14 cellular contexts compared by ENCODE assay signal in genomic region chr7:139675127-139676110, GRCh38.
A peak's percentile ranks its signal among the peaks of the same experiment; 100 is the strongest.
DNase-seq lines count a peak whose midpoint lies in the region; ATAC-seq, FAIRE-seq and TF ChIP-seq lines count a peak whose summit lies in the region.
"Had no signal": no experiment of that assay in that cellular context is flagged by ENCODE, and none has a peak within 500 bp of the region (broad histone marks: within the 10 kb centered on the region; RNA-seq: fewer than 3 reads in every experiment).

No MANE protein-coding gene starts in this region.

- TF ChIP-seq EP300 in A549 (IDR thresholded peaks at IDR 0.05) (no peak), HepG2 (IDR thresholded peaks at IDR 0.05; ENCODE audit: low read depth in 2 of 2, low read length in 2 of 2) (peak; percentile 27 to 96; a peak in 2 of 4 replicates), HepG2 (CRISPR knock-in tag; IDR thresholded peaks at IDR 0.05; ENCODE audit: borderline replicate concordance) (peak; percentile 93; the same call in 1 of the 2 replicates)

- H3K36me3 ChIP-seq in HepG2 (replicated peaks in 1 of 2; ENCODE audit: control insufficient read depth in 1 of 2, insufficient read depth in 2 of 2, low read length in 2 of 2), result peaks cover 1 to 5% of the 10 kb centered on the region in 2 experiments; a peak in 2 of 5 replicates

- H2AFZ ChIP-seq in HepG2 (ENCODE audit: low read length), result no peak overlapping the region

- H3K9me3 ChIP-seq in A549, result 0 out of 3 replicates have a peak, but pooled peaks cover 3% of the 10 kb centered on the region
- no peaks in the 10 kb centered on the region for H3K9me3 ChIP-seq in HepG2 (ENCODE audit: low read length)

- DNase-seq in A549 (ENCODE audit: low read depth in 1 of 2, low spot score in 1 of 2), result no peak
- peak; percentile 53 for DNase-seq in EH (ENCODE audit: low read depth)
- DNase-seq in activated T-helper 1 cell treated with anti-CD3 and anti-CD28 coated beads, Interleukin-12 subunit alpha, Interleukin-12 subunit beta, Interleukin-2, Interleukin-4 antibody, amounts not matched to agents 30 ng/mL and 10 ng/mL and 1 ng/mL, durations not matched to agents 14 hours and 24 hours and 36 hours (ENCODE audit: low spot score), result no peak
- DNase-seq in HepG2 (ENCODE audit: low spot score), result peak; percentile 95
- no peak for DNase-seq in NCI-H526 (lab: John Stamatoyannopoulos, UW)
- DNase-seq in DMS79 treated with DMSO at 0.1 percent for 48 hours (lab: John Stamatoyannopoulos, UW), result no peak
- DNase-seq in effector CD4-positive, alpha-beta T cell, result no peak
- DNase-seq: activated CD4-positive, alpha-beta T cell treated with anti-CD3 and anti-CD28 coated beads, Interleukin-2, amount 50 U/mL, for 48 hours; CD4-positive, alpha-beta memory T cell; naive thymus-derived CD8-positive, alpha-beta T cell; stimulated activated CD4-positive, alpha-beta T cell treated with anti-CD3 and anti-CD28 coated beads, Interleukin-1b, Interleukin-23, amount 100 ng/mL, for 48 hours had no signal

- CTCF ChIA-PET in A549 (lab: Yijun Ruan, JAX), result interaction anchor here (1.2 kb wide), 1 partner anchor 330 kb away, joined by 3 read pairs; no protein-coding TSS in a partner anchor
- CTCF ChIA-PET in HepG2 (lab: Yijun Ruan, JAX; ENCODE audit: low intra/inter-chr PET ratio, low total read pairs), result no interaction called here

- H3K27ac ChIP-seq in A549 (peak overlapping the region; percentile 54; a peak in 5 of 6 replicates), HepG2 (ENCODE audit: extremely low read length, insufficient read depth, low read length) (peak overlapping the region; percentile 87)
- H3K27ac ChIP-seq: HL-60, SK-N-MC had no signal

- peak overlapping the region; percentile 34 for H3K9ac ChIP-seq in HepG2 (ENCODE audit: insufficient read depth, low read depth, low read length)

- TF ChIP-seq CTCF in A549 (IDR thresholded peaks at IDR 0.05), result no peak
- TF ChIP-seq CTCF in HepG2 (CRISPR knock-in tag; IDR thresholded peaks at IDR 0.05), result no peak

- POLR2A ChIA-PET in A549 (lab: Yijun Ruan, JAX) (no interaction called here), HepG2 (lab: Yijun Ruan, JAX) (interaction anchor here (2.8 to 3.3 kb wide), 2 partner anchors 13 to 16 kb away, joined by 9 to 15 read pairs; no protein-coding TSS in a partner anchor)

- no TSS peak for BruUV-seq in HepG2 (replicated peaks; lab: Mats Ljungman, UMichigan)

- FAIRE-seq in A549 (lab: Jason Lieb, UNC), result no peak
- FAIRE-seq in HepG2 (lab: Jason Lieb, UNC), result peak; percentile 72

- in situ Hi-C loops in HepG2 (cut with HindIII; ENCODE audit: extremely low pct_ligation_motif_present, low pct_unique_long_range_greater_than_20kb), result no loop called here

- no peak overlapping the region for H3K4me3 Mint-ChIP-seq in activated T-helper 1 cell treated with anti-CD3 and anti-CD28 coated beads, Interleukin-12 subunit alpha, Interleukin-12 subunit beta, Interleukin-2, Interleukin-4 antibody, amounts not matched to agents 30 ng/mL and 10 ng/mL and 1 ng/mL, durations not matched to agents 14 hours and 24 hours and 36 hours
- H3K4me3 Mint-ChIP-seq: CD4-positive, alpha-beta memory T cell; naive thymus-derived CD8-positive, alpha-beta T cell had no signal

- H3K4me1 ChIP-seq in A549, result peaks cover 57% of the 10 kb centered on the region
- peaks cover 78% of the 10 kb centered on the region for H3K4me1 ChIP-seq in HepG2 (ENCODE audit: insufficient read depth, low read length)

- no peak for ATAC-seq in A549
- ATAC-seq in HepG2, result peak; percentile 94
- ATAC-seq in HG03354 (IDR thresholded peaks at IDR 0.05; ENCODE audit: poor library complexity, severe bottlenecking, unreplicated experiment), result no peak
- ATAC-seq: naive thymus-derived CD8-positive, alpha-beta T cell had no signal

- no peak for TF ChIP-seq RAD21 in A549 (conservative IDR thresholded peaks at IDR 0.05 in 1 of 2, IDR thresholded peaks at IDR 0.05 in 1 of 2)
- TF ChIP-seq RAD21 in HepG2 (CRISPR knock-in tag; IDR thresholded peaks at IDR 0.05), result no peak

- peaks cover 44% of the 10 kb centered on the region for H3K4me1 Mint-ChIP-seq in activated T-helper 1 cell treated with anti-CD3 and anti-CD28 coated beads, Interleukin-12 subunit alpha, Interleukin-12 subunit beta, Interleukin-2, Interleukin-4 antibody, amounts not matched to agents 30 ng/mL and 10 ng/mL and 1 ng/mL, durations not matched to agents 14 hours and 24 hours and 36 hours (ENCODE audit: low read depth)

- H3K9me3 Mint-ChIP-seq in activated T-helper 1 cell treated with anti-CD3 and anti-CD28 coated beads, Interleukin-12 subunit alpha, Interleukin-12 subunit beta, Interleukin-2, Interleukin-4 antibody, amounts not matched to agents 30 ng/mL and 10 ng/mL and 1 ng/mL, durations not matched to agents 14 hours and 24 hours and 36 hours, result no peaks in the 10 kb centered on the region
- H3K9me3 Mint-ChIP-seq: CD4-positive, alpha-beta memory T cell; naive thymus-derived CD8-positive, alpha-beta T cell had no signal

- H3K27me3 Mint-ChIP-seq in activated T-helper 1 cell treated with anti-CD3 and anti-CD28 coated beads, Interleukin-12 subunit alpha, Interleukin-12 subunit beta, Interleukin-2, Interleukin-4 antibody, amounts not matched to agents 30 ng/mL and 10 ng/mL and 1 ng/mL, durations not matched to agents 14 hours and 24 hours and 36 hours (ENCODE audit: insufficient read depth), result no peaks in the 10 kb centered on the region
- H3K27me3 Mint-ChIP-seq: CD4-positive, alpha-beta memory T cell; naive thymus-derived CD8-positive, alpha-beta T cell had no signal

- TF ChIP-seq POLR2A in A549 (IDR thresholded peaks at IDR 0.05; ENCODE audit: low read length) (no peak), HepG2 (IDR thresholded peaks at IDR 0.05; ENCODE audit: insufficient read depth in 1 of 2, low read depth in 2 of 2, low read length in 2 of 2) (no peak)

- intact Hi-C loops in activated T-helper 1 cell treated with anti-CD3 and anti-CD28 coated beads, Interleukin-12 subunit alpha, Interleukin-12 subunit beta, Interleukin-2, Interleukin-4 antibody, amounts not matched to agents 30 ng/mL and 10 ng/mL and 1 ng/mL, durations not matched to agents 14 hours and 24 hours and 36 hours (cut with micrococcal nuclease), result no loop called here
- intact Hi-C loops in HepG2 (cut with micrococcal nuclease; ENCODE audit: unreplicated experiment), result loop anchor here (1.0 to 2.0 kb wide), 2 partner anchors 16 to 65 kb away; no protein-coding TSS in a partner anchor

- no peaks in the 10 kb centered on the region for H4K20me1 ChIP-seq in HepG2 (ENCODE audit: insufficient read depth, low read length)

- H3K4me3 ChIP-seq in A549, result no peak overlapping the region
- peak overlapping the region in 1 of 3 experiments; percentile 27; a peak in 1 of 6 replicates for H3K4me3 ChIP-seq in HepG2 (replicated peaks in 1 of 3; ENCODE audit: insufficient read depth in 1 of 3, low read depth in 2 of 3, low read length in 3 of 3)
- H3K4me3 ChIP-seq: SK-N-MC had no signal

- 65% methylated on average over 12 of the region's 12 CpGs for WGBS in A549 (ENCODE audit: missing lambda C conversion rate)
- 34% methylated on average over 12 of the region's 12 CpGs for WGBS in HepG2 (ENCODE audit: low lambda C conversion rate)

- H3K36me3 Mint-ChIP-seq in activated T-helper 1 cell treated with anti-CD3 and anti-CD28 coated beads, Interleukin-12 subunit alpha, Interleukin-12 subunit beta, Interleukin-2, Interleukin-4 antibody, amounts not matched to agents 30 ng/mL and 10 ng/mL and 1 ng/mL, durations not matched to agents 14 hours and 24 hours and 36 hours (ENCODE audit: low read depth), result peaks cover 24% of the 10 kb centered on the region

- no peaks in the 10 kb centered on the region for H3K27me3 ChIP-seq in HepG2 (ENCODE audit: control insufficient read depth in 1 of 2, insufficient read depth in 2 of 2, low read length in 2 of 2)

- H3K27ac Mint-ChIP-seq in activated T-helper 1 cell treated with anti-CD3 and anti-CD28 coated beads, Interleukin-12 subunit alpha, Interleukin-12 subunit beta, Interleukin-2, Interleukin-4 antibody, amounts not matched to agents 30 ng/mL and 10 ng/mL and 1 ng/mL, durations not matched to agents 14 hours and 24 hours and 36 hours, result peak overlapping the region; percentile 55

- peak overlapping the region; percentile 9; the same call in 1 of the 3 replicates for H3K4me2 ChIP-seq in A549
- peak overlapping the region; percentile 57 for H3K4me2 ChIP-seq in HepG2 (ENCODE audit: low read depth, low read length)

- peaks cover 14% of the 10 kb centered on the region for H3K79me2 ChIP-seq in HepG2 (ENCODE audit: insufficient read depth, low read length)

TF ChIP-seq in A549, 52 proteins besides CTCF, POLR2A, EP300 and RAD21 (continues in another document):
- TF ChIP-seq HOXA7 (CRISPR knock-in tag; IDR thresholded peaks at IDR 0.05) (no peak), MAZ (IDR thresholded peaks at IDR 0.05; ENCODE audit: borderline replicate concordance, low read depth, low read length) (no peak), RARB (CRISPR knock-in tag; IDR thresholded peaks at IDR 0.05) (no peak), CEBPB (IDR thresholded peaks at IDR 0.05) (no peak), JUN (IDR thresholded peaks at IDR 0.05) (no peak), ZNF302 (CRISPR knock-in tag; IDR thresholded peaks at IDR 0.05) (no peak)

TF ChIP-seq in HepG2, 621 proteins besides CTCF, POLR2A, EP300 and RAD21 (continues in another document):
- TF ChIP-seq ZNF564 (CRISPR knock-in tag; IDR thresholded peaks at IDR 0.05) (0 out of 2 replicates have a peak, but pooled peaks have one; percentile 74), ZSCAN20 (CRISPR knock-in tag; IDR thresholded peaks at IDR 0.05; ENCODE audit: borderline replicate concordance) (no peak), ZUFSP (CRISPR knock-in tag; IDR thresholded peaks at IDR 0.05; ENCODE audit: borderline replicate concordance) (no peak), ZNF124 (CRISPR knock-in tag; IDR thresholded peaks at IDR 0.05) (no peak), FOXK2 (IDR thresholded peaks at IDR 0.05) (no peak), FOXJ3 (CRISPR knock-in tag; IDR thresholded peaks at IDR 0.05; ENCODE audit: borderline replicate concordance) (peak; percentile 94; the same call in 1 of the 2 replicates)

Comparison
In these comparisons a context has a peak if more than half of its experiments do, and no peak if none do; other contexts are left out.
1. DNase-seq: peak in EH (single experiment) and HepG2 (single experiment); none in A549 (0 of 2), activated T-helper 1 cell treated with anti-CD3 and anti-CD28 coated beads, Interleukin-12 subunit alpha, Interleukin-12 subunit beta, Interleukin-2, Interleukin-4 antibody, amounts not matched to agents 30 ng/mL and 10 ng/mL and 1 ng/mL, durations not matched to agents 14 hours and 24 hours and 36 hours (single experiment), NCI-H526 (0 of 2), DMS79 treated with DMSO at 0.1 percent for 48 hours (single experiment) and effector CD4-positive, alpha-beta T cell (single experiment).
2. Of the 38 proteins assayed by ChIP-seq in both HepG2 and A549: peak only in HepG2: BCL3, BHLHE40, CEBPB, EHMT2, EP300, ESRRA and 8 more; only in A549: none; in both: none; in neither: 22; mixed calls (peak in some experiments, not most) for 2.